Comparison of ENCODE assay signal across 8 cellular contexts in the genomic region with DNA sequence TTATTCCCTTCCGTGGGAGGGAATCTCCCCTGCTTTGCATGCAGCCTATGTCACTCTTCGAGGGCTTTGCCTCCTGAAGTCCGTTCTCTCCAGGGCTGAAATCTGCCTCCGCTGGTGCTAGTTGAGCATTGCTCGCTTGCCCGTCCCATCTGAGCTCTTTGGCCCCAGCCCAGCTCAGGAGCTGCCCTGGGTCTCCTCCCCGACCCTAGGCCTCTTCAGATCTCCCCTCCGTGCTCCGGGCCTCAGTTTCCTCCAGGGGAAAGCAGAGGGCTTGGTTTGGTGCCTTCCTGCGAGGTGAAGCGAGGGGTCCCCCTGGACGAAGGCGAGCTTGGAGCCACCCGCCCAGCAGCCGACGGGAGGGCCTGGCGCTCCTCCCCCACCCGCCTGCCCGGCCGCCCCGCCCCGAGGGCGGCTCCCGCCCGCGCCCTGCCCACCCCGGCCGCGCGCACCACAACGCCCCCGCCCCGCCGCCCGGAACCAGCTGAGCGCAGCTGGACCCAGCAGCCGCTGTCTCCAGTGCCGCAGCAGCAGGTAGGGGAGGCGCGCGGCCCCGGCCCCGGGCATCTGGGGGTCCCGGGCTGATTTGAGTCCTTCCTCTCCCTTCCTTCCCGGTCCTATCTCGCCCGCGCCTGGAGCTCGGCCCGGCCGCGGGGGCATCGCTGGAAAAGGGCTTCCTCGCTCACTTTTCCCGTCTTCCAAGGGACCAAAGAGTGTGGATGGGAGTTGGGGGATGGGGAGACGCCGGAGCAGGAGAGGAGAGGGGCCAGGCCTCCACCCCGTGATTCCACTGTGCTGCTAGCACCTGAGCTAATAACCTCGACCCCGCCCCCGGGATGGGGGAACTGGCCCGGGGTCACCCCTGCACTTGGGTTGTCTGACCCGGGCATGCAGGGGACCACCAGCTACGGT. TPM values are rescaled to one million over a fixed set of nuclear protein-coding genes. Genes with fewer than 3 reads are reported as not detected.
DNase-seq lines count a peak whose midpoint lies in the region; ATAC-seq, FAIRE-seq and TF ChIP-seq lines count a peak whose summit lies in the region.

TSS of gene GSN (plus strand) at position 474 of the 909 bp plus-strand sequence. CDS start 33,810 bp downstream, outside the sequence.

- POLR2A ChIA-PET in A549 (lab: Yijun Ruan, JAX) = interaction anchor here (0.6 to 2.0 kb wide), 14 partner anchors 10 to 147 kb away, joined by 3 to 24 read pairs (median 3); partner anchors contain the start of gene RAB14
- POLR2A ChIA-PET in PC-3 (lab: Charles Lee; ENCODE audit: unreplicated experiment) = interaction anchor here (0.5 to 1.1 kb wide), 3 partner anchors 18 to 66 kb away, joined by 3 to 7 read pairs (median 4); no protein-coding TSS in a partner anchor

- DNase-seq in A549 (ENCODE audit: low read depth in 1 of 2, low spot score in 1 of 2) (peak; percentile 62 to 69), PC-3 (peak; percentile 50), fibroblast of lung (ENCODE audit: low read depth in 2 of 2) (peak; percentile 63 to 68), naive B cell (peak; percentile 36), stomach (peak; percentile 88)
- peak; percentile 40 for DNase-seq in activated T-helper 2 cell treated with anti-CD3 and anti-CD28 coated beads, Interferon-gamma antibody, Interleukin-2, Interleukin-4, amounts not matched to agents 10 μg/mL and 5 μg/mL and 100 μg/mL, durations not matched to agents 14 hours and 24 hours and 36 hours (ENCODE audit: low spot score)

- no peaks in the 10 kb centered on the region for H3K9me3 Mint-ChIP-seq in activated T-helper 2 cell treated with anti-CD3 and anti-CD28 coated beads, Interferon-gamma antibody, Interleukin-2, Interleukin-4, amounts not matched to agents 10 μg/mL and 5 μg/mL and 100 μg/mL, durations not matched to agents 14 hours and 24 hours and 36 hours
- no peaks in the 10 kb centered on the region for H3K9me3 Mint-ChIP-seq in naive B cell

- H3K9ac ChIP-seq in PC-3 (ENCODE audit: low read length) = peak within 1 kb of the TSS; percentile 44
- H3K9ac ChIP-seq in fibroblast of lung (ENCODE audit: insufficient read depth, low read length) = peak within 1 kb of the TSS; percentile 67

- H3K4me3 Mint-ChIP-seq in activated T-helper 2 cell treated with anti-CD3 and anti-CD28 coated beads, Interferon-gamma antibody, Interleukin-2, Interleukin-4, amounts not matched to agents 10 μg/mL and 5 μg/mL and 100 μg/mL, durations not matched to agents 14 hours and 24 hours and 36 hours (ENCODE audit: low read depth) = peak within 1 kb of the TSS; percentile 75
- H3K4me3 Mint-ChIP-seq in naive B cell = peak within 1 kb of the TSS; percentile 88 to 94 (median 90)

- H3K4me1 Mint-ChIP-seq in activated T-helper 2 cell treated with anti-CD3 and anti-CD28 coated beads, Interferon-gamma antibody, Interleukin-2, Interleukin-4, amounts not matched to agents 10 μg/mL and 5 μg/mL and 100 μg/mL, durations not matched to agents 14 hours and 24 hours and 36 hours (ENCODE audit: low read depth) = peaks cover 9% of the 10 kb centered on the region
- peaks cover 14 to 25% (median 22%) of the 10 kb centered on the region in 3 donors for H3K4me1 Mint-ChIP-seq in naive B cell

- H3K27me3 ChIP-seq in PC-3 (ENCODE audit: low read length) = no peaks in the 10 kb centered on the region
- H3K27me3 ChIP-seq in fibroblast of lung (ENCODE audit: control insufficient read depth, insufficient read depth, low read length) = no peaks in the 10 kb centered on the region
- no peaks in the 10 kb centered on the region for H3K27me3 ChIP-seq in stomach

- H3K4me2 ChIP-seq in A549 (peak within 1 kb of the TSS; percentile 100), PC-3 (ENCODE audit: low read length) (peak within 1 kb of the TSS; percentile 97), fibroblast of lung (ENCODE audit: extremely low read depth, insufficient read depth, low read length) (peak within 1 kb of the TSS; percentile 80)

- peak; percentile 89 to 92 for ATAC-seq in A549
- peak; percentile 79 for ATAC-seq in GM18868 (IDR thresholded peaks at IDR 0.05; ENCODE audit: unreplicated experiment)
- peak; percentile 62 for ATAC-seq in HG03175 (IDR thresholded peaks at IDR 0.05; ENCODE audit: unreplicated experiment)
- peak; percentile 81 for ATAC-seq in PC-3
- ATAC-seq in naive B cell (ENCODE audit: low read depth in 2 of 2) = peak; percentile 81 to 85

- H3K4me1 ChIP-seq in A549 (peaks cover 28% of the 10 kb centered on the region), PC-3 (ENCODE audit: insufficient read depth, low read length) (peaks cover 28% of the 10 kb centered on the region), fibroblast of lung (ENCODE audit: control insufficient read depth, extremely low read depth, insufficient read depth, low read length) (peaks cover 22% of the 10 kb centered on the region), stomach (peaks cover 40 to 64% (median 51%) of the 10 kb centered on the region in 4 donors)

- intact Hi-C loops in PC-3 (cut with micrococcal nuclease) (loop anchor here (5.0 kb wide), 1 partner anchor 46 kb away; no protein-coding TSS in a partner anchor), stomach (cut with DNase I; ENCODE audit: low total_unique reads) (loop anchor here (5.0 kb wide), 1 partner anchor 56 kb away; no protein-coding TSS in a partner anchor)
- intact Hi-C loops in activated T-helper 2 cell treated with anti-CD3 and anti-CD28 coated beads, Interferon-gamma antibody, Interleukin-2, Interleukin-4, amounts not matched to agents 10 μg/mL and 5 μg/mL and 100 μg/mL, durations not matched to agents 14 hours and 24 hours and 36 hours (cut with micrococcal nuclease) = no loop called here

- no peak within 1 kb of the TSS for H3K27ac Mint-ChIP-seq in activated T-helper 2 cell treated with anti-CD3 and anti-CD28 coated beads, Interferon-gamma antibody, Interleukin-2, Interleukin-4, amounts not matched to agents 10 μg/mL and 5 μg/mL and 100 μg/mL, durations not matched to agents 14 hours and 24 hours and 36 hours
- peak within 1 kb of the TSS in 3 of 6 donors; percentile 12 to 62 (median 57) for H3K27ac Mint-ChIP-seq in naive B cell

- no peaks in the 10 kb centered on the region for H4K20me1 ChIP-seq in PC-3 (ENCODE audit: low read length)
- no peaks in the 10 kb centered on the region for H4K20me1 ChIP-seq in fibroblast of lung (ENCODE audit: control insufficient read depth, extremely low read depth, insufficient read depth, low read length)

- no peaks in the 10 kb centered on the region for H3F3A ChIP-seq in PC-3 (ENCODE audit: low read length, unreplicated experiment)

- H3K79me2 ChIP-seq in PC-3 (ENCODE audit: low read length) (no peaks in the 10 kb centered on the region), fibroblast of lung (ENCODE audit: control insufficient read depth, insufficient read depth, low read length) (peaks cover 43% of the 10 kb centered on the region)

- no peaks in the 10 kb centered on the region for H3K36me3 Mint-ChIP-seq in activated T-helper 2 cell treated with anti-CD3 and anti-CD28 coated beads, Interferon-gamma antibody, Interleukin-2, Interleukin-4, amounts not matched to agents 10 μg/mL and 5 μg/mL and 100 μg/mL, durations not matched to agents 14 hours and 24 hours and 36 hours (ENCODE audit: low read depth)
- H3K36me3 Mint-ChIP-seq in naive B cell = no peaks in the 10 kb centered on the region

- no peak; a peak in 1 of 5 replicates for TF ChIP-seq RAD21 in A549 (conservative IDR thresholded peaks at IDR 0.05 in 1 of 2, IDR thresholded peaks at IDR 0.05 in 1 of 2)

- TF ChIP-seq CTCF in A549 (IDR thresholded peaks at IDR 0.05) (no peak), PC-3 (conservative IDR thresholded peaks at IDR 0.05; ENCODE audit: low read depth, low read length) (no peak), fibroblast of lung (conservative IDR thresholded peaks at IDR 0.05 in 1 of 2, IDR thresholded peaks at IDR 0.05 in 1 of 2; ENCODE audit: low read depth in 1 of 2, low read length in 2 of 2) (peak; percentile 2 to 34), stomach (IDR thresholded peaks at IDR 0.05) (peak in 1 of 7 experiments; percentile 9)

- BruUV-seq in PC-3 (replicated peaks; lab: Mats Ljungman, UMichigan) = TSS peak; percentile 46

- FAIRE-seq in A549 (lab: Jason Lieb, UNC) = no peak

- CTCF ChIA-PET in A549 (lab: Yijun Ruan, JAX) = interaction anchor here (0.6 to 5.7 kb wide), 16 partner anchors 10 to 131 kb away, joined by 3 to 51 read pairs (median 4); no protein-coding TSS in a partner anchor
- CTCF ChIA-PET in PC-3 (lab: Charles Lee) = interaction anchor here (0.6 to 1.0 kb wide), 4 partner anchors 52 to 946 kb away, joined by 3 to 10 read pairs (median 5); no protein-coding TSS in a partner anchor

- peaks cover 37% of the 10 kb centered on the region for H3K27me3 Mint-ChIP-seq in activated T-helper 2 cell treated with anti-CD3 and anti-CD28 coated beads, Interferon-gamma antibody, Interleukin-2, Interleukin-4, amounts not matched to agents 10 μg/mL and 5 μg/mL and 100 μg/mL, durations not matched to agents 14 hours and 24 hours and 36 hours (ENCODE audit: low read depth)
- peaks cover 0 to 7% (median 0%) of the 10 kb centered on the region in 3 donors for H3K27me3 Mint-ChIP-seq in naive B cell

- H3K36me3 ChIP-seq in PC-3 (ENCODE audit: low read depth, low read length) = no peaks in the 10 kb centered on the region
- H3K36me3 ChIP-seq in fibroblast of lung (ENCODE audit: control insufficient read depth, insufficient read depth, low read length) = no peaks in the 10 kb centered on the region
- H3K36me3 ChIP-seq in stomach = no peaks in the 10 kb centered on the region

- 3% methylated on average over 34 of the region's 64 CpGs for WGBS in A549 (ENCODE audit: missing lambda C conversion rate)
- 0 to 4% (median 1%) methylated on average over 17 to 64 of the region's 64 CpGs for WGBS in stomach, 5 donors

- H3K9me3 ChIP-seq in A549 (no peaks in the 10 kb centered on the region), PC-3 (ENCODE audit: low read length) (no peaks in the 10 kb centered on the region), fibroblast of lung (ENCODE audit: control insufficient read depth, insufficient read depth, low read depth, low read length) (no peaks in the 10 kb centered on the region), stomach (no peaks in the 10 kb centered on the region)

- H2AFZ ChIP-seq in PC-3 (ENCODE audit: low read length) (peak within 1 kb of the TSS; percentile 83), fibroblast of lung (ENCODE audit: low read length) (peak within 1 kb of the TSS; percentile 53)

- peak; percentile 91 for TF ChIP-seq POLR2A in A549 (IDR thresholded peaks at IDR 0.05; ENCODE audit: low read length)
- TF ChIP-seq POLR2A in stomach (IDR thresholded peaks at IDR 0.05) = peak in 1 of 4 donors; percentile 62

- no peaks in the 10 kb centered on the region for H3K9me2 ChIP-seq in PC-3 (replicated peaks; ENCODE audit: low read length)

- H3K4me3 ChIP-seq in A549 (peak within 1 kb of the TSS; percentile 95), PC-3 (ENCODE audit: low read length) (peak within 1 kb of the TSS; percentile 81), fibroblast of lung (replicated peaks in 1 of 4; ENCODE audit: control extremely low read depth in 1 of 4, insufficient read depth in 1 of 4, low read depth in 3 of 4, low read length in 4 of 4) (peak within 1 kb of the TSS; percentile 81 to 98 (median 88)), stomach (peak within 1 kb of the TSS; percentile 79 to 90 (median 88))

- peak within 1 kb of the TSS; percentile 80 to 92 for H3K27ac ChIP-seq in A549
- no peak within 1 kb of the TSS; the same call in 1 of the 2 replicates for H3K27ac ChIP-seq in PC-3 (ENCODE audit: low read length)
- H3K27ac ChIP-seq in fibroblast of lung (ENCODE audit: insufficient read depth, low read length) = peak within 1 kb of the TSS; percentile 69
- peak within 1 kb of the TSS; percentile 93 to 96 (median 95) for H3K27ac ChIP-seq in stomach

- TF ChIP-seq EP300 in A549 (IDR thresholded peaks at IDR 0.05) = no peak
- no peak for TF ChIP-seq EP300 in stomach (IDR thresholded peaks at IDR 0.05)

RNA-seq across cellular contexts. Expression of gene GSN, which starts in this region (rescaled TPM):
- 77.2 and 88.5 TPM in 2 replicates for polyA plus RNA-seq in A549 (2011; rRNA removed)
- 39.8 and 42.0 TPM in 2 replicates for polyA plus RNA-seq in A549 (2012; cell fraction: cytosol; rRNA removed)
- 76.2 and 84.7 TPM in 2 replicates for polyA plus RNA-seq in A549 (2012; cell fraction: nucleus; rRNA removed)
- polyA plus RNA-seq in A549 (2017; fragmentation: RNase III; extraction: RNeasy Plus Mini Kit Qiagen cat#74134 plus additional on column Dnase treatment) = 24.5 to 36.5 TPM (median 33.7 TPM) in 3 replicates
- 110 TPM in 2 replicates for polyA minus RNA-seq in A549 (2011; rRNA and poly(A)+ RNA removed)
- 36.5 and 40.3 TPM in 2 replicates for total RNA-seq in PC-3 (2014; rRNA removed)
- total RNA-seq in activated T-helper 2 cell treated with anti-CD3 and anti-CD28 coated beads, Interferon-gamma antibody, Interleukin-2, Interleukin-4, amounts not matched to agents 10 μg/mL and 5 μg/mL and 100 μg/mL, durations not matched to agents 14 hours and 24 hours and 36 hours = 1.1 and 1.9 TPM in 2 replicates
- total RNA-seq in fibroblast of lung = 326 and 588 TPM in 2 replicates
- polyA plus RNA-seq in fibroblast of lung = 388 and 432 TPM in 2 replicates
- 328 and 371 TPM in 2 replicates for polyA plus RNA-seq in fibroblast of lung (2012)
- polyA minus RNA-seq in fibroblast of lung (ENCODE audit: low replicate concordance) = 613 and 774 TPM in 2 replicates
- 10 to 100 TPM in 3 of 6 donors, 1 to 10 TPM in 3; 3.3 to 13.5 (median 8.0) TPM for polyA plus RNA-seq in naive B cell (ENCODE audit: low read depth in 6 of 6)
- total RNA-seq in stomach = 100 to 1,000 TPM; 385 to 909 (median 565) TPM
- polyA plus RNA-seq in stomach = 100 to 1,000 TPM; 215 to 742 (median 424) TPM

Comparison
In these comparisons a context has a peak if more than half of its experiments do, and no peak if none do; other contexts are left out.
1. RNA of gene GSN (total RNA-seq): 326 to 588 TPM in fibroblast of lung, 385 to 909 TPM in stomach and 36.5 to 40.3 TPM in PC-3; 1.1 to 1.9 TPM in activated T-helper 2 cell treated with anti-CD3 and anti-CD28 coated beads, Interferon-gamma antibody, Interleukin-2, Interleukin-4, amounts not matched to agents 10 μg/mL and 5 μg/mL and 100 μg/mL, durations not matched to agents 14 hours and 24 hours and 36 hours; every median in the first group is over 10 times any median in the second.
2. DNase-seq: peak in every context shown above with its lines; median percentile 88 in stomach; 66 in A549; 66 in fibroblast of lung; 50 in PC-3; 40 in activated T-helper 2 cell treated with anti-CD3 and anti-CD28 coated beads, Interferon-gamma antibody, Interleukin-2, Interleukin-4, amounts not matched to agents 10 μg/mL and 5 μg/mL and 100 μg/mL, durations not matched to agents 14 hours and 24 hours and 36 hours; 36 in naive B cell.
3. CTCF ChIP-seq: peak in fibroblast of lung (2 of 2); none in A549 (single experiment) and PC-3 (single experiment).
4. Peak in every context shown above with its lines, with median percentiles within 50 percentile points of each other: ATAC-seq, H3K4me2 ChIP-seq and H3K4me3 ChIP-seq.